In the genomic region with DNA sequence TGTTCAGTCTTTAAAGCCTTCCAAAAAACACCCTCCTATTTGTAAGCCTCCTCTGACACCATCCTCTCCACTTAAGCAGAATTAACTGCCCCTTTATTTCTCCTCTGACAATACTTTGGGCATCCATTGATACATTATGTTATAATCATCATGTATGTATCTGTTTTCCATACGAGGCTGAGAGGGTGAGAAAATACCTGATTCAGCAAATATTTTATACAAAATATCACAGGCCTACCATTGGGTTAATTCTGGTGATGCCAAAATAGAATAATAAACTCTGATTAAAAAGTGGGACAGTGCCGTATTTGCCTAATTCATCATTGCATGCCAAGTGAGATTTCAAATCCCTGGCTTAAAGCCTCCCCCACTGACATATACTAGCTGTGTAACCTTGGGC, we compare ENCODE assay signal across 17 cellular contexts.
A peak's percentile ranks its signal among the peaks of the same experiment; 100 is the strongest.
DNase-seq lines count a peak whose midpoint lies in the region; ATAC-seq and TF ChIP-seq lines count a peak whose summit lies in the region.
"Had no signal": no experiment of that assay in that cellular context is flagged by ENCODE, and none has a peak within 500 bp of the region (broad histone marks: within the 10 kb centered on the region; RNA-seq: fewer than 3 reads in every experiment).

No MANE protein-coding gene starts in this region.

- H3K27ac Mint-ChIP-seq in nephron = peak overlapping the region in 2 of 3 experiments; percentile 13 to 87
- H3K27ac Mint-ChIP-seq: CD4-positive, alpha-beta memory T cell; GM23338; HFFc6 had no signal

- H2BK20ac ChIP-seq in IMR-90 (ENCODE audit: low read depth, low read length) = no peak overlapping the region

- H3K9me1 ChIP-seq in IMR-90 (ENCODE audit: insufficient read depth, low read length) = 0 out of 2 replicates have a peak, but pooled peaks cover 3% of the 10 kb centered on the region

- no peak overlapping the region for H2AK9ac ChIP-seq in IMR-90 (replicated peaks; ENCODE audit: low read depth, low read length, poor library complexity)

- POLR2A ChIA-PET in IMR-90 (lab: Charles Lee; ENCODE audit: unreplicated experiment) = no interaction called here

- dilution Hi-C loops in IMR-90 (cut with HindIII; ENCODE audit: low sequenced_read_pairs, unreplicated experiment) = no loop called here

- H3K9me3 ChIP-seq in cardiac muscle cell (ENCODE audit: low read depth) (no peaks in the 10 kb centered on the region), heart right ventricle (no peaks in the 10 kb centered on the region), IMR-90 (ENCODE audit: control insufficient read depth, insufficient read depth, low read length) (no peaks in the 10 kb centered on the region)
- H3K9me3 ChIP-seq: HAP-1 had no signal

- no peaks in the 10 kb centered on the region for H4K20me1 ChIP-seq in IMR-90 (ENCODE audit: insufficient read depth, low read length)

- H3K4me1 Mint-ChIP-seq in nephron = peaks cover 26% of the 10 kb centered on the region
- H3K4me1 Mint-ChIP-seq: CD4-positive, alpha-beta memory T cell had no signal

- no peak overlapping the region for H3K4me2 ChIP-seq in IMR-90 (ENCODE audit: low read depth, low read length)
- H3K4me2 ChIP-seq: GM23338 had no signal

- H3K9me3 Mint-ChIP-seq in nephron = no peaks in the 10 kb centered on the region
- H3K9me3 Mint-ChIP-seq: GM23338 had no signal

- H3K4me1 ChIP-seq in cardiac muscle cell (ENCODE audit: low read depth) (peaks cover 45% of the 10 kb centered on the region), heart right ventricle (peaks cover 0 to 7% (median 0%) of the 10 kb centered on the region in 9 donors), IMR-90 (ENCODE audit: control insufficient read depth, insufficient read depth, low read length) (peaks cover 3% of the 10 kb centered on the region)
- H3K4me1 ChIP-seq: HAP-1 had no signal

- H3K4me3 Mint-ChIP-seq in nephron = no peak overlapping the region
- H3K4me3 Mint-ChIP-seq: CD4-positive, alpha-beta memory T cell; GM23338; HFFc6 had no signal

- no peak for DNase-seq in cardiac muscle cell (ENCODE audit: low read depth in 1 of 2, low spot score in 1 of 2)
- DNase-seq in heart right ventricle = no peak
- DNase-seq in IMR-90 = no peak
- no peak for DNase-seq in UCSD-AML1 (lab: John Stamatoyannopoulos, UW; ENCODE audit: unreplicated experiment)
- no peak for DNase-seq in activated effector memory CD4-positive, alpha-beta T cell treated with anti-CD3 and anti-CD28 coated beads, Interleukin-2, amount 50 U/mL, for 16 hours
- DNase-seq: 8988T; C1 segment of cervical spinal cord; Calu3; CD4-positive, alpha-beta memory T cell; COR-L47; DMS79 treated with DMSO at 0.1 percent for 48 hours; GF-D8; HFFc6 had no signal

- no peak overlapping the region for H3K4me3 ChIP-seq in cardiac muscle cell
- H3K4me3 ChIP-seq in heart right ventricle = no peak overlapping the region
- H3K4me3 ChIP-seq in IMR-90 (ENCODE audit: insufficient read depth, low read depth, low read length) = no peak overlapping the region
- H3K4me3 ChIP-seq: GM23338, HAP-1 had no signal

- H3K27ac ChIP-seq in cardiac muscle cell (peak overlapping the region; percentile 56), heart right ventricle (no peak overlapping the region), IMR-90 (ENCODE audit: insufficient read depth, low read length) (no peak overlapping the region)

- ATAC-seq in heart right ventricle = no peak
- no peak for ATAC-seq in IMR-90 (ENCODE audit: low read depth)
- no peak for ATAC-seq in HG03025 (IDR thresholded peaks at IDR 0.05; ENCODE audit: low FRiP score, unreplicated experiment)
- ATAC-seq: GM23338 had no signal

- no peak overlapping the region for H3K4ac ChIP-seq in IMR-90 (ENCODE audit: low read depth, low read length)

- TF ChIP-seq CTCF in cardiac muscle cell (IDR thresholded peaks at IDR 0.05; ENCODE audit: low read depth, low read length) (no peak), heart right ventricle (IDR thresholded peaks at IDR 0.05) (no peak), IMR-90 (conservative IDR thresholded peaks at IDR 0.05; ENCODE audit: low read depth, low read length) (no peak), nephron (IDR thresholded peaks at IDR 0.05; ENCODE audit: unreplicated experiment in 3 of 3) (no peak)

- no peaks in the 10 kb centered on the region for H3K36me3 Mint-ChIP-seq in nephron (ENCODE audit: low read depth)
- H3K36me3 Mint-ChIP-seq: CD4-positive, alpha-beta memory T cell had no signal

- no peak for TF ChIP-seq POLR2A in IMR-90 (IDR thresholded peaks at IDR 0.05; ENCODE audit: low read depth, low read length)

- intact Hi-C loops in heart right ventricle (cut with DNase I) = no loop called here
- intact Hi-C loops in IMR-90 (cut with micrococcal nuclease) = no loop called here

- in situ Hi-C loops in IMR-90 (cut with MboI; ENCODE audit: low sequenced_read_pairs) = no loop called here

- H3K18ac ChIP-seq in IMR-90 (ENCODE audit: low read depth, low read length) = no peak overlapping the region

- H3K9ac ChIP-seq in IMR-90 (ENCODE audit: low read depth, low read length) = no peak overlapping the region

- no peak for TF ChIP-seq RAD21 in IMR-90 (IDR thresholded peaks at IDR 0.05; ENCODE audit: low read length)

- no peak overlapping the region for H3K23ac ChIP-seq in IMR-90 (ENCODE audit: low read depth, low read length)

- no peak overlapping the region for H2BK120ac ChIP-seq in IMR-90 (ENCODE audit: low read depth, low read length)

- H4K5ac ChIP-seq in IMR-90 (ENCODE audit: low read depth, low read length) = no peak overlapping the region

- no peak overlapping the region for H2BK15ac ChIP-seq in IMR-90 (ENCODE audit: low read depth, low read length)

- H3K27me3 ChIP-seq in cardiac muscle cell = no peaks in the 10 kb centered on the region
- H3K27me3 ChIP-seq in heart right ventricle = no peaks in the 10 kb centered on the region
- H3K27me3 ChIP-seq in IMR-90 (ENCODE audit: control insufficient read depth, insufficient read depth, low read length) = no peaks in the 10 kb centered on the region

- no peak overlapping the region for H4K8ac ChIP-seq in IMR-90 (ENCODE audit: low read depth in 2 of 2, low read length in 2 of 2)

- no TSS peak for BruUV-seq in IMR-90 (replicated peaks; lab: Mats Ljungman, UMichigan)

- H3K56ac ChIP-seq in IMR-90 (ENCODE audit: extremely low read depth, insufficient read depth, low read length) = no peak overlapping the region

- H2AFZ ChIP-seq in IMR-90 (replicated peaks; ENCODE audit: low read length, poor library complexity) = no peak overlapping the region
- H2AFZ ChIP-seq: GM23338 had no signal

- no peak overlapping the region for H3K14ac ChIP-seq in IMR-90 (replicated peaks; ENCODE audit: low read depth, low read length)

- H2AK5ac ChIP-seq in IMR-90 (ENCODE audit: low read depth, low read length) = no peak overlapping the region

- no peak overlapping the region for H2BK5ac ChIP-seq in IMR-90 (ENCODE audit: low read depth, low read length, poor library complexity, severe bottlenecking)

- no peak overlapping the region for H4K91ac ChIP-seq in IMR-90 (ENCODE audit: insufficient read depth, low read depth, low read length)

- WGBS in heart right ventricle, 2 donors = 68 to 76% methylated on average over 2 of the region's 2 CpGs
- WGBS in IMR-90 (ENCODE audit: extremely low coverage in 2 of 2, insufficient read length in 1 of 2), 2 experiments = no CpG with 5 or more reads among the region's 2 CpGs

- CTCF ChIA-PET in IMR-90 (lab: Yijun Ruan, JAX) = no interaction called here

- H3K36me3 ChIP-seq in cardiac muscle cell = no peaks in the 10 kb centered on the region
- H3K36me3 ChIP-seq in heart right ventricle = peaks cover 0 to 37% (median 0%) of the 10 kb centered on the region in 9 donors
- peaks cover 4% of the 10 kb centered on the region; the same call in 1 of the 2 replicates for H3K36me3 ChIP-seq in IMR-90 (ENCODE audit: control insufficient read depth, insufficient read depth, low read length)
- H3K36me3 ChIP-seq: HAP-1 had no signal

- H3K79me1 ChIP-seq in IMR-90 (ENCODE audit: low read depth in 1 of 2, low read length in 2 of 2) = no peaks in the 10 kb centered on the region

- H3K27me3 Mint-ChIP-seq in nephron (ENCODE audit: low read depth) = no peaks in the 10 kb centered on the region
- H3K27me3 Mint-ChIP-seq: CD4-positive, alpha-beta memory T cell had no signal

TF ChIP-seq in IMR-90, 13 proteins besides CTCF, POLR2A, EP300 and RAD21:
- no peak for TF ChIP-seq CEBPB (IDR thresholded peaks at IDR 0.05; ENCODE audit: low read depth, low read length)
- no peak for TF ChIP-seq RCOR1 (IDR thresholded peaks at IDR 0.05; ENCODE audit: insufficient replicate concordance, low read length)
- TF ChIP-seq NFE2L2 (IDR thresholded peaks at IDR 0.05; ENCODE audit: low read depth, low read length) = no peak
- TF ChIP-seq MAFK (IDR thresholded peaks at IDR 0.05; ENCODE audit: low read depth, low read length) = peak; percentile 92
